Comparison of ENCODE assay signal across 10 cellular contexts in genomic region chr16:80197790-80198201, GRCh38.
DNase-seq lines count a peak whose midpoint lies in the region; ATAC-seq and TF ChIP-seq lines count a peak whose summit lies in the region.
"Had no signal": no experiment of that assay in that cellular context is flagged by ENCODE, and none has a peak within 500 bp of the region (broad histone marks: within the 10 kb centered on the region; RNA-seq: fewer than 3 reads in every experiment).

No MANE protein-coding gene starts in this region.

- in situ Hi-C loops in GM23248 (cut with MboI) = no loop called here

- peaks cover 15% of the 10 kb centered on the region for H3F3A ChIP-seq in GM23248 (ENCODE audit: insufficient read depth)

- peak overlapping the region in 1 of 2 donors; percentile 31 for H3K4me3 Mint-ChIP-seq in activated T-cell treated with anti-CD3 and anti-CD28 coated beads, Interleukin-2, amount 50 U/mL, for 72 hours

- CTCF ChIA-PET in AG04449 (lab: Yijun Ruan, JAX) = no interaction called here

- H3K4me3 ChIP-seq in AG04449 (ENCODE audit: low read depth, low read length) (no peak overlapping the region), GM23248 (peak overlapping the region; percentile 43)

- peaks cover 46% of the 10 kb centered on the region for H3K27me3 Mint-ChIP-seq in activated T-cell treated with anti-CD3 and anti-CD28 coated beads, Interleukin-2, amount 50 U/mL, for 72 hours (ENCODE audit: low read depth)

- POLR2A ChIA-PET in AG04449 (lab: Yijun Ruan, JAX) = no interaction called here

- peak overlapping the region; percentile 44 for H3K4me2 ChIP-seq in GM23248 (ENCODE audit: unreplicated experiment)

- peaks cover 23% of the 10 kb centered on the region for H3K4me1 ChIP-seq in GM23248 (ENCODE audit: insufficient read depth)

- H3K9me2 ChIP-seq in GM23248 (ENCODE audit: insufficient read depth) = no peaks in the 10 kb centered on the region

- TF ChIP-seq CTCF in AG04449 (IDR thresholded peaks at IDR 0.05; ENCODE audit: insufficient read depth, low read length, missing control alignments) = no peak

- peak; percentile 74 for DNase-seq in AG04449 (ENCODE audit: low read depth, low spot score)
- DNase-seq in GM23248 = peak; percentile 89
- DNase-seq in activated T-cell treated with anti-CD3 and anti-CD28 coated beads, Interleukin-2, amount 50 U/mL, for 72 hours = peak in 1 of 2 donors; percentile 3
- peak; percentile 5 for DNase-seq in glomerular endothelial cell (ENCODE audit: extremely low read depth, low read depth, low spot score)
- no peak for DNase-seq in activated naive CD4-positive, alpha-beta T cell treated with anti-CD3 and anti-CD28 coated beads, Interleukin-2, amount 50 U/mL, for 16 hours
- DNase-seq: OCI-M1 had no signal

- H3K4me1 Mint-ChIP-seq in activated T-cell treated with anti-CD3 and anti-CD28 coated beads, Interleukin-2, amount 50 U/mL, for 72 hours (ENCODE audit: low read depth) = peaks cover 13% of the 10 kb centered on the region

- H3K9ac ChIP-seq in GM23248 = peak overlapping the region; percentile 64

- no peak overlapping the region for H2AFZ ChIP-seq in GM23248

- no peaks in the 10 kb centered on the region for H3K36me3 ChIP-seq in GM23248 (ENCODE audit: low read depth)

- peak; percentile 89 to 93 for ATAC-seq in activated T-cell treated with anti-CD3 and anti-CD28 coated beads, Interleukin-2, amount 50 U/mL, for 72 hours (replicated peaks in 1 of 2)
- ATAC-seq in HG03108 (IDR thresholded peaks at IDR 0.05; ENCODE audit: unreplicated experiment) (no peak), HG03342 (IDR thresholded peaks at IDR 0.05; ENCODE audit: unreplicated experiment) (no peak), HG03135 (IDR thresholded peaks at IDR 0.05; ENCODE audit: unreplicated experiment) (no peak)

- 0% methylated on average over 4 of the region's 4 CpGs for WGBS in GM23248 (ENCODE audit: low coverage in 1 of 2, low lambda C conversion rate in 2 of 2, missing lambda C conversion rate in 2 of 2), 2 experiments

- H3K9me3 Mint-ChIP-seq in activated T-cell treated with anti-CD3 and anti-CD28 coated beads, Interleukin-2, amount 50 U/mL, for 72 hours = peaks cover 2 to 7% of the 10 kb centered on the region in 2 donors

- H3K9me3 ChIP-seq in GM23248 (ENCODE audit: low read depth) = no peaks in the 10 kb centered on the region

- H3K27me3 ChIP-seq in GM23248 (replicated peaks; ENCODE audit: insufficient read depth) = no peaks in the 10 kb centered on the region

- H3K27ac ChIP-seq in GM23248 = peak overlapping the region; percentile 85

- no peaks in the 10 kb centered on the region for H4K20me1 ChIP-seq in GM23248 (ENCODE audit: insufficient read depth)

- no peaks in the 10 kb centered on the region for H3K36me3 Mint-ChIP-seq in activated T-cell treated with anti-CD3 and anti-CD28 coated beads, Interleukin-2, amount 50 U/mL, for 72 hours (ENCODE audit: insufficient read depth in 2 of 2)

- no peak overlapping the region for H3K27ac Mint-ChIP-seq in activated T-cell treated with anti-CD3 and anti-CD28 coated beads, Interleukin-2, amount 50 U/mL, for 72 hours
- H3K27ac Mint-ChIP-seq: progenitor cell of endocrine pancreas had no signal

- H3K79me2 ChIP-seq in GM23248 (ENCODE audit: insufficient read depth) = no peaks in the 10 kb centered on the region

Comparison
In these comparisons a context has a peak if more than half of its experiments do, and no peak if none do; other contexts are left out.
1. ATAC-seq: peak in activated T-cell treated with anti-CD3 and anti-CD28 coated beads, Interleukin-2, amount 50 U/mL, for 72 hours (2 of 2); none in HG03108 (single experiment), HG03342 (single experiment) and HG03135 (single experiment).